ENCODE assay signal across 1 cellular context in the genomic region with DNA sequence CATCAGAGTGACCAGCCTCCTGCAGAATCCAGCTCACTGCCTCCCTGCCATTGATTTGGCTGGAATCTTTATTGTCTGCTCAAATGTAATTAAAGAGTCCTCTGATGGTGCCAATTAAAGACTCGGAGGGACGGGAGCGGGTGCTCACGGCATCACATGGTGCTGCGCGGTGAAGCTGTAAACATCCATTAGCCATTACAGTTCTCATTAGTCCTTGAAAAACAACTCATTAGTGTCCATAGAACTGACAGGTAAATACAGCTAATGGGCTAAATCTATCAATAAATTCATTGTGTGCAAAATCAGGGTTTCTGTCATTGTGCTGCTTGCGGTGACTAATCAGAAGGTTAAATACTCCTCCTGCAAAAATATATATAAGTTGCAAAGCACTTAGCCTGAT.
TF ChIP-seq lines count a peak whose summit lies in the region.

No MANE protein-coding gene starts in this region.

TF ChIP-seq in SK-N-SH, 30 proteins besides CTCF, POLR2A, EP300 and RAD21 (continued from another document):
- TF ChIP-seq, protein P1, sequence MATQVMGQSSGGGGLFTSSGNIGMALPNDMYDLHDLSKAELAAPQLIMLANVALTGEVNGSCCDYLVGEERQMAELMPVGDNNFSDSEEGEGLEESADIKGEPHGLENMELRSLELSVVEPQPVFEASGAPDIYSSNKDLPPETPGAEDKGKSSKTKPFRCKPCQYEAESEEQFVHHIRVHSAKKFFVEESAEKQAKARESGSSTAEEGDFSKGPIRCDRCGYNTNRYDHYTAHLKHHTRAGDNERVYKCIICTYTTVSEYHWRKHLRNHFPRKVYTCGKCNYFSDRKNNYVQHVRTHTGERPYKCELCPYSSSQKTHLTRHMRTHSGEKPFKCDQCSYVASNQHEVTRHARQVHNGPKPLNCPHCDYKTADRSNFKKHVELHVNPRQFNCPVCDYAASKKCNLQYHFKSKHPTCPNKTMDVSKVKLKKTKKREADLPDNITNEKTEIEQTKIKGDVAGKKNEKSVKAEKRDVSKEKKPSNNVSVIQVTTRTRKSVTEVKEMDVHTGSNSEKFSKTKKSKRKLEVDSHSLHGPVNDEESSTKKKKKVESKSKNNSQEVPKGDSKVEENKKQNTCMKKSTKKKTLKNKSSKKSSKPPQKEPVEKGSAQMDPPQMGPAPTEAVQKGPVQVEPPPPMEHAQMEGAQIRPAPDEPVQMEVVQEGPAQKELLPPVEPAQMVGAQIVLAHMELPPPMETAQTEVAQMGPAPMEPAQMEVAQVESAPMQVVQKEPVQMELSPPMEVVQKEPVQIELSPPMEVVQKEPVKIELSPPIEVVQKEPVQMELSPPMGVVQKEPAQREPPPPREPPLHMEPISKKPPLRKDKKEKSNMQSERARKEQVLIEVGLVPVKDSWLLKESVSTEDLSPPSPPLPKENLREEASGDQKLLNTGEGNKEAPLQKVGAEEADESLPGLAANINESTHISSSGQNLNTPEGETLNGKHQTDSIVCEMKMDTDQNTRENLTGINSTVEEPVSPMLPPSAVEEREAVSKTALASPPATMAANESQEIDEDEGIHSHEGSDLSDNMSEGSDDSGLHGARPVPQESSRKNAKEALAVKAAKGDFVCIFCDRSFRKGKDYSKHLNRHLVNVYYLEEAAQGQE (IDR thresholded peaks at IDR 0.05; ENCODE audit: low read depth, low read length), result no peak
- TF ChIP-seq RCOR1 (IDR thresholded peaks at IDR 0.05; ENCODE audit: low read length) (no peak), TCF12 (IDR thresholded peaks at IDR 0.05) (no peak), FOXM1 (IDR thresholded peaks at IDR 0.05; ENCODE audit: low read depth) (no peak)
